4 cellular contexts compared by ENCODE assay signal in the genomic region with DNA sequence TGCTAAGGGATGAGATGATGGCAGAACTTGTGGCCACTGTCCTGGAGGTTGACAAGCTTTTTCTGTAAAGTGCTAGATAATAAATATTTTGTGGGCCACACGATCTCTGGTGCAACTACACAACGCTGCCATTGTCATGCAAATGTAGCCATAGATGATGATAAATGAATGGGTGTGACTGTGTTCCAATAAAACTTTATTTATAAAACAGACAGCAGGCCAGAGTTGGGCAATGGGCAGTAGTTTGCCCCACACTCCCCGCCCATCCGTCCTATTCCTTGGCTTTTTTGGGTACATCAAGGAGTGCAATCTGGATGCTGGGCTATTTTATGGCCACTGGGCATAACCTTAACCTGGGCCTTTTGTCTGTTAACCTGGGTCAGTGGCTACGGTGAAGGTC.
DNase-seq lines count a peak whose midpoint lies in the region; ATAC-seq, FAIRE-seq and TF ChIP-seq lines count a peak whose summit lies in the region.
"Not testable (repeated sequence)": the region's sequence is repeated elsewhere in the genome, so short reads cannot be mapped to it uniquely, and the experiment has no call there.

No MANE protein-coding gene starts in this region.

- SMC1A ChIA-PET in GM12878 (lab: Charles Lee; ENCODE audit: uncharacterized antibody, unreplicated experiment) = not testable (repeated sequence)

- not testable (repeated sequence) for H3K4me3 ChIP-seq in GM12878; K562; HepG2 (replicated peaks in 1 of 3; ENCODE audit: insufficient read depth in 1 of 3, low read depth in 2 of 3, low read length in 3 of 3)

- not testable (repeated sequence) for BruUV-seq in GM12878 (replicated peaks; lab: Mats Ljungman, UMichigan); K562 (replicated peaks; lab: Mats Ljungman, UMichigan); HepG2 (replicated peaks; lab: Mats Ljungman, UMichigan)

- TF ChIP-seq EP300 in GM12878 (IDR thresholded peaks at IDR 0.05; ENCODE audit: borderline replicate concordance in 1 of 2, control insufficient read depth in 1 of 2, low read depth in 2 of 2, low read length in 2 of 2); K562 (IDR thresholded peaks at IDR 0.05; ENCODE audit: low read length); HepG2 (IDR thresholded peaks at IDR 0.05; ENCODE audit: low read depth in 2 of 2, low read length in 2 of 2); HepG2 (CRISPR knock-in tag; IDR thresholded peaks at IDR 0.05; ENCODE audit: borderline replicate concordance): not testable (repeated sequence)

- not testable (repeated sequence) for H3K27me3 ChIP-seq in GM12878 (replicated peaks in 1 of 2; ENCODE audit: control insufficient read depth in 2 of 2, insufficient read depth in 2 of 2, low read length in 1 of 2); K562 (ENCODE audit: control insufficient read depth in 2 of 2, insufficient read depth in 2 of 2, low read length in 2 of 2); HepG2 (ENCODE audit: control insufficient read depth in 1 of 2, insufficient read depth in 2 of 2, low read length in 2 of 2)

- not testable (repeated sequence) for H3K9me1 ChIP-seq in K562 (ENCODE audit: control insufficient read depth, insufficient read depth, low read length)

- 24% methylated on average over 4 of the region's 5 CpGs for WGBS in GM12878 (ENCODE audit: insufficient coverage, insufficient replicate concordance, low lambda C conversion rate, missing lambda C conversion rate)
- 87% methylated on average over 3 of the region's 5 CpGs for WGBS in K562 (ENCODE audit: insufficient coverage, low coverage, missing lambda C conversion rate)
- 34% methylated on average over 4 of the region's 5 CpGs for WGBS in HepG2 (ENCODE audit: low lambda C conversion rate)

- TF ChIP-seq POLR2A in GM12878 (IDR thresholded peaks at IDR 0.05; ENCODE audit: low read depth, low read length); K562 (conservative IDR thresholded peaks at IDR 0.05); HepG2 (IDR thresholded peaks at IDR 0.05; ENCODE audit: insufficient read depth in 1 of 2, low read depth in 2 of 2, low read length in 2 of 2): not testable (repeated sequence)

- RAD21 ChIA-PET in GM12878 (lab: Charles Lee; ENCODE audit: unreplicated experiment) = not testable (repeated sequence)

- H4K20me1 ChIP-seq in GM12878 (ENCODE audit: control insufficient read depth, insufficient read depth); K562 (replicated peaks; ENCODE audit: control insufficient read depth, insufficient read depth, low read length); HepG2 (ENCODE audit: insufficient read depth, low read length): not testable (repeated sequence)

- not testable (repeated sequence) for TF ChIP-seq CTCF in GM12878 (IDR thresholded peaks at IDR 0.05 in 2 of 3, conservative IDR thresholded peaks at IDR 0.05 in 1 of 3; ENCODE audit: control insufficient read depth in 2 of 3, extremely low read depth in 1 of 3, insufficient read depth in 1 of 3, low read depth in 3 of 3, low read length in 3 of 3); K562 (IDR thresholded peaks at IDR 0.05 in 2 of 3, conservative IDR thresholded peaks at IDR 0.05 in 1 of 3; ENCODE audit: insufficient read depth in 2 of 3, low read depth in 1 of 3, low read length in 3 of 3); HepG2 (CRISPR knock-in tag; IDR thresholded peaks at IDR 0.05)

- not testable (repeated sequence) for TF ChIP-seq RAD21 in GM12878 (IDR thresholded peaks at IDR 0.05; ENCODE audit: insufficient read depth, low read depth, low read length); K562 (CRISPR knock-in tag; conservative IDR thresholded peaks at IDR 0.05 in 1 of 2, IDR thresholded peaks at IDR 0.05 in 1 of 2); HepG2 (CRISPR knock-in tag; IDR thresholded peaks at IDR 0.05)

- H3K36me3 ChIP-seq in GM12878 (ENCODE audit: control insufficient read depth in 2 of 2, insufficient read depth in 2 of 2, low read length in 1 of 2); HepG2 (replicated peaks in 1 of 2; ENCODE audit: control insufficient read depth in 1 of 2, insufficient read depth in 2 of 2, low read length in 2 of 2): not testable (repeated sequence)
- H3K36me3 ChIP-seq in K562 (ENCODE audit: control insufficient read depth, insufficient read depth, low read length) = peaks cover 15% of the 10 kb centered on the region; the same call in 1 of the 3 replicates

- not testable (repeated sequence) for DNase-seq in GM12878 (ENCODE audit: low read depth, low spot score); K562 (ENCODE audit: extremely low read depth in 1 of 4, low spot score in 3 of 4); HepG2 (ENCODE audit: low spot score)
- peak; percentile 9 for DNase-seq in Right ventricle myocardium inferior (ENCODE audit: missing footprints)

- CTCF ChIA-PET in GM12878 (lab: Yijun Ruan, JAX); K562 (lab: Yijun Ruan, JAX; ENCODE audit: low intra/inter-chr PET ratio); HepG2 (lab: Yijun Ruan, JAX; ENCODE audit: low intra/inter-chr PET ratio, low total read pairs): not testable (repeated sequence)

- H3K27ac ChIP-seq in GM12878 (ENCODE audit: control insufficient read depth, insufficient read depth); K562 (ENCODE audit: extremely low read depth, low read depth, low read length); HepG2 (ENCODE audit: extremely low read length, insufficient read depth, low read length): not testable (repeated sequence)

- POLR2A ChIA-PET in GM12878 (lab: Charles Lee); K562 (lab: Yijun Ruan, JAX); HepG2 (lab: Yijun Ruan, JAX): not testable (repeated sequence)

- ATAC-seq in GM12878, K562, Right ventricle myocardium inferior, HepG2: not testable (repeated sequence)

- H3K4me2 ChIP-seq in GM12878 (ENCODE audit: control insufficient read depth, insufficient read depth); K562 (ENCODE audit: insufficient read depth, low read length); HepG2 (ENCODE audit: low read depth, low read length): not testable (repeated sequence)

- FAIRE-seq in GM12878 (lab: Jason Lieb, UNC); K562 (lab: Jason Lieb, UNC); HepG2 (lab: Jason Lieb, UNC): not testable (repeated sequence)

- not testable (repeated sequence) for H2AFZ ChIP-seq in GM12878 (ENCODE audit: control insufficient read depth, low read depth, low read length); K562 (ENCODE audit: low read depth, low read length); HepG2 (ENCODE audit: low read length)

- intact Hi-C loops in GM12878 (cut with micrococcal nuclease; ENCODE audit: unreplicated experiment); K562 (cut with micrococcal nuclease); Right ventricle myocardium inferior (cut with DNase I); HepG2 (cut with micrococcal nuclease; ENCODE audit: unreplicated experiment): not testable (repeated sequence)

- not testable (repeated sequence) for H3K4me1 ChIP-seq in GM12878 (ENCODE audit: control insufficient read depth, insufficient read depth, low read length); K562 (replicated peaks in 1 of 2; ENCODE audit: control insufficient read depth in 2 of 2, insufficient read depth in 2 of 2, low read length in 2 of 2); HepG2 (ENCODE audit: insufficient read depth, low read length)

- H3K9me3 ChIP-seq in GM12878 (replicated peaks; ENCODE audit: control insufficient read depth, insufficient read depth, low read length); K562 (replicated peaks; ENCODE audit: control insufficient read depth, insufficient read depth, low read depth, low read length); HepG2 (ENCODE audit: low read length): not testable (repeated sequence)

- in situ Hi-C loops in GM12878 (cut with MboI); K562 (cut with MboI); HepG2 (cut with HindIII; ENCODE audit: extremely low pct_ligation_motif_present, low pct_unique_long_range_greater_than_20kb): not testable (repeated sequence)

- not testable (repeated sequence) for H3K79me2 ChIP-seq in GM12878 (ENCODE audit: control insufficient read depth, insufficient read depth, low read length); HepG2 (ENCODE audit: insufficient read depth, low read length)
- H3K79me2 ChIP-seq in K562 (ENCODE audit: control insufficient read depth, insufficient read depth, low read length) = peaks cover 20% of the 10 kb centered on the region

- not testable (repeated sequence) for H3K9ac ChIP-seq in GM12878 (ENCODE audit: control insufficient read depth, insufficient read depth, low read length); K562 (ENCODE audit: insufficient read depth in 1 of 2, low read depth in 2 of 2, low read length in 2 of 2); HepG2 (ENCODE audit: insufficient read depth, low read depth, low read length)
